In genomic region chr11:71606853-71607519, GRCh38 we compare ENCODE assay signal across 12 cellular contexts. TPM values are rescaled to one million over a fixed set of nuclear protein-coding genes. Genes with fewer than 3 reads are reported as not detected.
"Had no signal": no experiment of that assay in that cellular context is flagged by ENCODE, and none has a peak within 500 bp of the region (broad histone marks: within the 10 kb centered on the region; RNA-seq: fewer than 3 reads in every experiment).

No MANE protein-coding gene starts in this region.

RNA-seq across cellular contexts. Expression of gene KRTAP5-11, which starts 24.3 kb away (rescaled TPM):
- total RNA-seq: activated naive CD8-positive, alpha-beta T cell treated with anti-CD3 and anti-CD28 coated beads for 36 hours; bronchial epithelial cell; fibroblast of lung; frontal cortex; heart right ventricle; left lobe of liver; mesenteric fat pad; myocyte; osteocyte; T-helper 2 cell treated with Interferon-gamma antibody and Interleukin-4, amounts not matched to agents 100 ng/mL and 5 ng/mL, for 36 hours; testis; urinary bladder had no signal
- polyA plus RNA-seq: fibroblast of lung, heart right ventricle, urinary bladder had no signal

RNA-seq across cellular contexts. Expression of gene KRTAP5-10, which starts 41.6 kb away (rescaled TPM):
- total RNA-seq: activated naive CD8-positive, alpha-beta T cell treated with anti-CD3 and anti-CD28 coated beads for 36 hours; bronchial epithelial cell; fibroblast of lung; frontal cortex; heart right ventricle; mesenteric fat pad; myocyte; T-helper 2 cell treated with Interferon-gamma antibody and Interleukin-4, amounts not matched to agents 100 ng/mL and 5 ng/mL, for 36 hours; testis; urinary bladder had no signal
- polyA plus RNA-seq: fibroblast of lung, heart right ventricle had no signal

RNA-seq across cellular contexts. Expression of gene KRTAP5-9, which starts 58.8 kb away (rescaled TPM):
- total RNA-seq: activated naive CD8-positive, alpha-beta T cell treated with anti-CD3 and anti-CD28 coated beads for 36 hours; bronchial epithelial cell; fibroblast of lung; frontal cortex; heart right ventricle; mesenteric fat pad; osteocyte; urinary bladder had no signal
- polyA plus RNA-seq: fibroblast of lung, heart right ventricle had no signal
